In the genomic region with DNA sequence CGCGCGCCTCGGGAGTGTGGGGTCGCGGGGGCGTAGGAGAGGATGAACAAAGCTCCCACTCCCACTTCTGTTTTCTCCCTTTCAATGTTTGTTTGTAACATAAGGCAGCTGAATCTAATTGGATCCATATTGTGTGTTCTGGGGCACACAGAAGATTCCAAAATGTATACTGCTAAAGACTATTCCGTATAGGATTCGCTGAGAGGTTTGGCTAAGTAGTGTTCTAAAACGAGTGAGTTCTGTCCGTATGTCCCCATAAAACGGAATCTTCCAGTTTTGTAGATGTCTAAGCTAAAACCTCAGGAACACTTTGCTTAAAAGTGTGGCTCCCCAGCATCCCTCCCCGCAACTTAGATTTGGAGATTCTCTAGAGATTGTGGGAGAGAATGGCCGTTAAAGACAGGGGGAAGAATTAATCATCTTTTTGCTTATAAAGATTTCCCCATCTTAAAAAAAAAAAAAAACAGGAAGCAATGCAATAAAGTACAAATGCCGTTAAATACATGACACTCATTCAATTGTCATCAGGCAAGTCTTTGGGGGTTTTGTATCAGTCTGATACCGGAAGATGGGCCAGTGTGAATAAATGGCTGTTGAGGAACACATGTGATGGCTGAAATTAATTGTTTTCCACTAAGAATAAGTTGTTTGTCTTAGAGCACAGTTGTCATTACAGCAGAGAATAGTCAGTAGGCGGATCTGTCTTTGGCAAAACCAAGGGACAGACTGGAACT, we compare ENCODE assay signal across 1 cellular context.
TF ChIP-seq lines count a peak whose summit lies in the region.

No MANE protein-coding gene starts in this region.

TF ChIP-seq in GM12878, 131 proteins besides CTCF, POLR2A, EP300 and RAD21:
- TF ChIP-seq IKZF2 (IDR thresholded peaks at IDR 0.05) (no peak), BCL11A (IDR thresholded peaks at IDR 0.05; ENCODE audit: low read depth, low read length) (no peak), RB1 (IDR thresholded peaks at IDR 0.05; ENCODE audit: borderline replicate concordance) (no peak), CHD1 (IDR thresholded peaks at IDR 0.05; ENCODE audit: low read depth, low read length) (no peak), FOXM1 (IDR thresholded peaks at IDR 0.05; ENCODE audit: low read depth, low read length) (no peak), MTA3 (IDR thresholded peaks at IDR 0.05; ENCODE audit: borderline replicate concordance, low read length) (no peak), NR2C2 (IDR thresholded peaks at IDR 0.05; ENCODE audit: borderline replicate concordance, control insufficient read depth, insufficient read length, low read depth) (no peak), TCF7 (IDR thresholded peaks at IDR 0.05; ENCODE audit: borderline replicate concordance) (no peak), SMC3 (IDR thresholded peaks at IDR 0.05; ENCODE audit: borderline replicate concordance, low read length) (no peak), SUZ12 (IDR thresholded peaks at IDR 0.05; ENCODE audit: unreplicated experiment) (no peak)
- TF ChIP-seq, protein P1, sequence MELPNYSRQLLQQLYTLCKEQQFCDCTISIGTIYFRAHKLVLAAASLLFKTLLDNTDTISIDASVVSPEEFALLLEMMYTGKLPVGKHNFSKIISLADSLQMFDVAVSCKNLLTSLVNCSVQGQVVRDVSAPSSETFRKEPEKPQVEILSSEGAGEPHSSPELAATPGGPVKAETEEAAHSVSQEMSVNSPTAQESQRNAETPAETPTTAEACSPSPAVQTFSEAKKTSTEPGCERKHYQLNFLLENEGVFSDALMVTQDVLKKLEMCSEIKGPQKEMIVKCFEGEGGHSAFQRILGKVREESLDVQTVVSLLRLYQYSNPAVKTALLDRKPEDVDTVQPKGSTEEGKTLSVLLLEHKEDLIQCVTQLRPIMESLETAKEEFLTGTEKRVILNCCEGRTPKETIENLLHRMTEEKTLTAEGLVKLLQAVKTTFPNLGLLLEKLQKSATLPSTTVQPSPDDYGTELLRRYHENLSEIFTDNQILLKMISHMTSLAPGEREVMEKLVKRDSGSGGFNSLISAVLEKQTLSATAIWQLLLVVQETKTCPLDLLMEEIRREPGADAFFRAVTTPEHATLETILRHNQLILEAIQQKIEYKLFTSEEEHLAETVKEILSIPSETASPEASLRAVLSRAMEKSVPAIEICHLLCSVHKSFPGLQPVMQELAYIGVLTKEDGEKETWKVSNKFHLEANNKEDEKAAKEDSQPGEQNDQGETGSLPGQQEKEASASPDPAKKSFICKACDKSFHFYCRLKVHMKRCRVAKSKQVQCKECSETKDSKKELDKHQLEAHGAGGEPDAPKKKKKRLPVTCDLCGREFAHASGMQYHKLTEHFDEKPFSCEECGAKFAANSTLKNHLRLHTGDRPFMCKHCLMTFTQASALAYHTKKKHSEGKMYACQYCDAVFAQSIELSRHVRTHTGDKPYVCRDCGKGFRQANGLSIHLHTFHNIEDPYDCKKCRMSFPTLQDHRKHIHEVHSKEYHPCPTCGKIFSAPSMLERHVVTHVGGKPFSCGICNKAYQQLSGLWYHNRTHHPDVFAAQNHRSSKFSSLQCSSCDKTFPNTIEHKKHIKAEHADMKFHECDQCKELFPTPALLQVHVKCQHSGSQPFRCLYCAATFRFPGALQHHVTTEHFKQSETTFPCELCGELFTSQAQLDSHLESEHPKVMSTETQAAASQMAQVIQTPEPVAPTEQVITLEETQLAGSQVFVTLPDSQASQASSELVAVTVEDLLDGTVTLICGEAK (IDR thresholded peaks at IDR 0.05; ENCODE audit: borderline replicate concordance), result no peak
- TF ChIP-seq, protein P2, sequence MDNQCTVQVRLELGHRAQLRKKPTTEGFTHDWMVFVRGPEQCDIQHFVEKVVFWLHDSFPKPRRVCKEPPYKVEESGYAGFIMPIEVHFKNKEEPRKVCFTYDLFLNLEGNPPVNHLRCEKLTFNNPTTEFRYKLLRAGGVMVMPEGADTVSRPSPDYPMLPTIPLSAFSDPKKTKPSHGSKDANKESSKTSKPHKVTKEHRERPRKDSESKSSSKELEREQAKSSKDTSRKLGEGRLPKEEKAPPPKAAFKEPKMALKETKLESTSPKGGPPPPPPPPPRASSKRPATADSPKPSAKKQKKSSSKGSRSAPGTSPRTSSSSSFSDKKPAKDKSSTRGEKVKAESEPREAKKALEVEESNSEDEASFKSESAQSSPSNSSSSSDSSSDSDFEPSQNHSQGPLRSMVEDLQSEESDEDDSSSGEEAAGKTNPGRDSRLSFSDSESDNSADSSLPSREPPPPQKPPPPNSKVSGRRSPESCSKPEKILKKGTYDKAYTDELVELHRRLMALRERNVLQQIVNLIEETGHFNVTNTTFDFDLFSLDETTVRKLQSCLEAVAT (IDR thresholded peaks at IDR 0.05), result no peak
